18 cellular contexts compared by ENCODE assay signal in genomic region chr19:48670699-48671455, GRCh38. TPM values are rescaled to one million over a fixed set of nuclear protein-coding genes. Genes with fewer than 3 reads are reported as not detected.
A peak's percentile ranks its signal among the peaks of the same experiment; 100 is the strongest.
DNase-seq lines count a peak whose midpoint lies in the region; TF ChIP-seq lines count a peak whose summit lies in the region.
"Had no signal": no experiment of that assay in that cellular context is flagged by ENCODE, and none has a peak within 500 bp of the region (broad histone marks: within the 10 kb centered on the region; RNA-seq: fewer than 3 reads in every experiment).

No MANE protein-coding gene starts in this region.

- H3K9me3 ChIP-seq in BLaER1 (no peaks in the 10 kb centered on the region), neural progenitor cell (ENCODE audit: low read depth) (no peaks in the 10 kb centered on the region)
- H3K9me3 ChIP-seq: A549, SK-N-SH had no signal

- peaks cover 11% of the 10 kb centered on the region for H3F3A ChIP-seq in neural progenitor cell (ENCODE audit: low read depth)

- TF ChIP-seq CTCF in neural progenitor cell (IDR thresholded peaks at IDR 0.05): no peak

- H3K9me3 Mint-ChIP-seq in dendritic cell treated with granulocyte-macrophage colony-stimulating factor and Interleukin-4, amounts not matched to agents 40 ng/mL and 50 ng/mL, for 4 days: peaks cover 16% of the 10 kb centered on the region
- peaks cover 6% of the 10 kb centered on the region for H3K9me3 Mint-ChIP-seq in neural progenitor cell
- H3K9me3 Mint-ChIP-seq in activated naive CD4-positive, alpha-beta T cell treated with anti-CD3 and anti-CD28 coated beads for 36 hours: no peaks in the 10 kb centered on the region
- H3K9me3 Mint-ChIP-seq: IgD-negative memory B cell had no signal

- CTCF ChIA-PET in activated naive CD4-positive, alpha-beta T cell treated with anti-CD3 and anti-CD28 coated beads for 36 hours (lab: Charles Lee): interaction anchor here (0.6 kb wide), 2 partner anchors 29 to 1327 kb away, joined by 3 to 5 read pairs; no protein-coding TSS in a partner anchor

- H3K27me3 Mint-ChIP-seq in dendritic cell treated with granulocyte-macrophage colony-stimulating factor and Interleukin-4, amounts not matched to agents 40 ng/mL and 50 ng/mL, for 4 days: peaks cover 20% of the 10 kb centered on the region
- H3K27me3 Mint-ChIP-seq in neural progenitor cell (ENCODE audit: insufficient read depth, low read depth): peaks cover 8% of the 10 kb centered on the region
- H3K27me3 Mint-ChIP-seq in activated naive CD4-positive, alpha-beta T cell treated with anti-CD3 and anti-CD28 coated beads for 36 hours (ENCODE audit: low read depth): no peaks in the 10 kb centered on the region
- H3K27me3 Mint-ChIP-seq: IgD-negative memory B cell had no signal

- H3K4me1 ChIP-seq in BLaER1 (peaks cover 23% of the 10 kb centered on the region), neural progenitor cell (peaks cover 25% of the 10 kb centered on the region)

- H3K27ac ChIP-seq in BLaER1 (peak overlapping the region; percentile 35; the same call in 1 of the 2 replicates), neural progenitor cell (no peak overlapping the region)
- H3K27ac ChIP-seq: A549, C4-2B had no signal

- no peak overlapping the region for H3K4me3 ChIP-seq in BLaER1
- H3K4me3 ChIP-seq in H7 (ENCODE audit: insufficient read depth, low read depth, low read length): no peak overlapping the region
- no peak overlapping the region for H3K4me3 ChIP-seq in neural progenitor cell
- H3K4me3 ChIP-seq: A549, GM23338 had no signal

- H3K27me3 ChIP-seq in BLaER1: no peaks in the 10 kb centered on the region
- H3K27me3 ChIP-seq in H7 (ENCODE audit: control insufficient read depth, insufficient read depth, low read length): peaks cover 10% of the 10 kb centered on the region
- H3K27me3 ChIP-seq in neural progenitor cell: peaks cover 16% of the 10 kb centered on the region

- H3K79me2 ChIP-seq in neural progenitor cell (ENCODE audit: low read depth): no peaks in the 10 kb centered on the region

- no peak overlapping the region for H2AFZ ChIP-seq in neural progenitor cell (replicated peaks)
- H2AFZ ChIP-seq: GM23338 had no signal

- H3K27ac Mint-ChIP-seq in dendritic cell treated with granulocyte-macrophage colony-stimulating factor and Interleukin-4, amounts not matched to agents 40 ng/mL and 50 ng/mL, for 4 days: peak overlapping the region; percentile 33
- peak overlapping the region; percentile 78 for H3K27ac Mint-ChIP-seq in neural progenitor cell
- H3K27ac Mint-ChIP-seq in activated naive CD4-positive, alpha-beta T cell treated with anti-CD3 and anti-CD28 coated beads for 36 hours: no peak overlapping the region
- H3K27ac Mint-ChIP-seq: GM23338 had no signal

- DNase-seq in H7 (peak; percentile 72), neural progenitor cell (ENCODE audit: low spot score) (no peak), DMS114 treated with DMSO at 0.1 percent for 48 hours (lab: John Stamatoyannopoulos, UW; ENCODE audit: unreplicated experiment) (no peak)
- DNase-seq in stimulated activated naive CD4-positive, alpha-beta T cell treated with Interleukin-2 at 50 U/mL for 16 hours (lab: John Stamatoyannopoulos, UW): no peak
- DNase-seq in activated naive CD4-positive, alpha-beta T cell treated with anti-CD3 and anti-CD28 coated beads for 36 hours: no peak
- DNase-seq: NCI-H1105 treated with DMSO at 0.1 percent for 48 hours, NCI-H226, NCI-H526, Right ventricle myocardium superior, SK-N-SH had no signal

- H4K20me1 ChIP-seq in BLaER1 (no peaks in the 10 kb centered on the region), neural progenitor cell (ENCODE audit: low read depth) (no peaks in the 10 kb centered on the region)

- H3K9ac ChIP-seq in BLaER1: no peak overlapping the region
- no peak overlapping the region for H3K9ac ChIP-seq in neural progenitor cell
- H3K9ac ChIP-seq: SK-N-SH had no signal

- no peak overlapping the region for H3K4me2 ChIP-seq in BLaER1
- H3K4me2 ChIP-seq in neural progenitor cell: no peak overlapping the region
- H3K4me2 ChIP-seq: A549, GM23338, SK-N-SH had no signal

- intact Hi-C loops in dendritic cell treated with granulocyte-macrophage colony-stimulating factor and Interleukin-4, amounts not matched to agents 40 ng/mL and 50 ng/mL, for 4 days (cut with micrococcal nuclease): no loop called here
- intact Hi-C loops in activated naive CD4-positive, alpha-beta T cell treated with anti-CD3 and anti-CD28 coated beads for 36 hours (cut with micrococcal nuclease): no loop called here

- H3K36me3 Mint-ChIP-seq in dendritic cell treated with granulocyte-macrophage colony-stimulating factor and Interleukin-4, amounts not matched to agents 40 ng/mL and 50 ng/mL, for 4 days (ENCODE audit: low read depth): no peaks in the 10 kb centered on the region
- H3K36me3 Mint-ChIP-seq in neural progenitor cell: no peaks in the 10 kb centered on the region
- H3K36me3 Mint-ChIP-seq in activated naive CD4-positive, alpha-beta T cell treated with anti-CD3 and anti-CD28 coated beads for 36 hours (ENCODE audit: low read depth): no peaks in the 10 kb centered on the region
- H3K36me3 Mint-ChIP-seq: IgD-negative memory B cell had no signal

- H3K4me3 Mint-ChIP-seq in dendritic cell treated with granulocyte-macrophage colony-stimulating factor and Interleukin-4, amounts not matched to agents 40 ng/mL and 50 ng/mL, for 4 days: no peak overlapping the region
- H3K4me3 Mint-ChIP-seq in neural progenitor cell: no peak overlapping the region
- no peak overlapping the region for H3K4me3 Mint-ChIP-seq in activated naive CD4-positive, alpha-beta T cell treated with anti-CD3 and anti-CD28 coated beads for 36 hours
- H3K4me3 Mint-ChIP-seq: GM23338 had no signal

- peaks cover 15% of the 10 kb centered on the region for H3K4me1 Mint-ChIP-seq in dendritic cell treated with granulocyte-macrophage colony-stimulating factor and Interleukin-4, amounts not matched to agents 40 ng/mL and 50 ng/mL, for 4 days (ENCODE audit: low read depth)
- H3K4me1 Mint-ChIP-seq in neural progenitor cell: peaks cover 35% of the 10 kb centered on the region
- H3K4me1 Mint-ChIP-seq in activated naive CD4-positive, alpha-beta T cell treated with anti-CD3 and anti-CD28 coated beads for 36 hours (ENCODE audit: low read depth): peaks cover 5% of the 10 kb centered on the region

- H3K36me3 ChIP-seq in BLaER1 (no peaks in the 10 kb centered on the region), H7 (replicated peaks; ENCODE audit: control insufficient read depth, insufficient read depth, low read length) (no peaks in the 10 kb centered on the region), neural progenitor cell (no peaks in the 10 kb centered on the region)

RNA-seq across cellular contexts. Expression of gene NTN5, which starts 1.9 kb away (rescaled TPM):
- total RNA-seq in H7 (2014; rRNA removed; shearing (Covaris generic)): 0.15 TPM in 1 of 2 replicates, not detected in the other
- 0.87 TPM in 1 of 2 replicates, not detected in the other for total RNA-seq in neural progenitor cell (ENCODE audit: low replicate concordance)
- under 1 TPM in 1 of 2 experiments, not detected in 1; 0.17 TPM for total RNA-seq in activated naive CD4-positive, alpha-beta T cell treated with anti-CD3 and anti-CD28 coated beads for 36 hours
- total RNA-seq: HT-29, LHCN-M2, Right ventricle myocardium superior had no signal

RNA-seq across cellular contexts. Expression of gene CA11, which starts 24.9 kb away (rescaled TPM):
- total RNA-seq in H7 (2014; rRNA removed; shearing (Covaris generic)): 10.8 and 24.0 TPM in 2 replicates
- total RNA-seq in neural progenitor cell (ENCODE audit: low replicate concordance): 12.6 and 49.8 TPM in 2 replicates
- total RNA-seq in activated naive CD4-positive, alpha-beta T cell treated with anti-CD3 and anti-CD28 coated beads for 36 hours: 10 to 100 TPM; 12.0 to 14.9 TPM

RNA-seq across cellular contexts. Expression of gene FUT2, which starts 24.9 kb away (rescaled TPM):
- total RNA-seq in H7 (2014; rRNA removed; shearing (Covaris generic)): 0.78 and 1.8 TPM in 2 replicates
- total RNA-seq in neural progenitor cell (ENCODE audit: low replicate concordance): 0.09 and 1.7 TPM in 2 replicates
- total RNA-seq in activated naive CD4-positive, alpha-beta T cell treated with anti-CD3 and anti-CD28 coated beads for 36 hours: not detected
- total RNA-seq: LHCN-M2, Right ventricle myocardium superior had no signal

RNA-seq across cellular contexts. Expression of gene DBP, which starts 33.7 kb away (rescaled TPM):
- 11.2 and 18.2 TPM in 2 replicates for total RNA-seq in H7 (2014; rRNA removed; shearing (Covaris generic))
- 7.4 and 10.3 TPM in 2 replicates for total RNA-seq in neural progenitor cell (ENCODE audit: low replicate concordance)
- total RNA-seq in activated naive CD4-positive, alpha-beta T cell treated with anti-CD3 and anti-CD28 coated beads for 36 hours: 1 to 10 TPM; 7.8 to 9.7 TPM

RNA-seq across cellular contexts. Expression of gene MAMSTR, which starts 48.6 kb away (rescaled TPM):
- total RNA-seq in H7 (2014; rRNA removed; shearing (Covaris generic)): 1.7 and 2.4 TPM in 2 replicates
- 1.2 and 1.4 TPM in 2 replicates for total RNA-seq in neural progenitor cell (ENCODE audit: low replicate concordance)
- total RNA-seq in activated naive CD4-positive, alpha-beta T cell treated with anti-CD3 and anti-CD28 coated beads for 36 hours: under 1 TPM; 0.44 to 0.57 TPM
